21 cellular contexts compared by ENCODE assay signal in genomic region chr1:181056560-181056959, GRCh38.
"Had no signal": no experiment of that assay in that cellular context is flagged by ENCODE, and none has a peak within 500 bp of the region (broad histone marks: within the 10 kb centered on the region; RNA-seq: fewer than 3 reads in every experiment).

No MANE protein-coding gene starts in this region.

- DNase-seq: activated CD4-positive, alpha-beta T cell treated with anti-CD3 and anti-CD28 coated beads for 48 hours; activated CD4-positive, alpha-beta T cell treated with anti-CD3 and anti-CD28 coated beads, Interleukin-2, amount 50 U/mL, for 48 hours; activated CD4-positive, CD25-positive, alpha-beta regulatory T cell treated with anti-CD3 and anti-CD28 coated beads, Interleukin-2, amount 50 U/mL, for 72 hours; activated CD8-positive, alpha-beta memory T cell treated with anti-CD3 and anti-CD28 coated beads for 24 hours; activated effector memory CD4-positive, alpha-beta T cell treated with anti-CD3 and anti-CD28 coated beads, Interleukin-2, amount 50 U/mL, for 16 hours; activated naive CD4-positive, alpha-beta T cell treated with Interleukin-2 at 50 U/mL for 16 hours; activated naive CD8-positive, alpha-beta T cell treated with anti-CD3 and anti-CD28 coated beads, Interleukin-2, amount 50 U/mL, for 24 hours; activated T-cell treated with anti-CD3 and anti-CD28 coated beads, Interleukin-2, amount 50 U/mL, for 4 hours; amniotic stem cell; body of pancreas; KG1; NCI-H1048; NCI-H2107; NCI-H2171 treated with DMSO at 0.1 percent for 48 hours; NCI-H510A; SHP77; SW 1271 had no signal

- H3K27ac ChIP-seq: ascending aorta, body of pancreas, SJSA1 had no signal

- H3K4me1 ChIP-seq: body of pancreas, SJSA1 had no signal

- H3K27me3 Mint-ChIP-seq: activated naive CD8-positive, alpha-beta T cell treated with anti-CD3 and anti-CD28 coated beads, Interleukin-2, amount 50 U/mL, for 24 hours had no signal

- H3K27me3 ChIP-seq: ascending aorta, body of pancreas, SJSA1 had no signal

- H3K27ac Mint-ChIP-seq: activated naive CD8-positive, alpha-beta T cell treated with anti-CD3 and anti-CD28 coated beads, Interleukin-2, amount 50 U/mL, for 24 hours had no signal

- ATAC-seq: activated naive CD4-positive, alpha-beta T cell treated with anti-CD3 and anti-CD28 coated beads, Interleukin-2, amount 50 U/mL, for 72 hours; activated naive CD8-positive, alpha-beta T cell treated with anti-CD3 and anti-CD28 coated beads, Interleukin-2, amount 50 U/mL, for 24 hours; activated T-cell treated with anti-CD3 and anti-CD28 coated beads, Interleukin-2, amount 50 U/mL, for 4 hours; body of pancreas had no signal

- H3K4me3 Mint-ChIP-seq: activated naive CD8-positive, alpha-beta T cell treated with anti-CD3 and anti-CD28 coated beads, Interleukin-2, amount 50 U/mL, for 24 hours; activated T-cell treated with anti-CD3 and anti-CD28 coated beads, Interleukin-2, amount 50 U/mL, for 4 hours had no signal

- H3K9me3 ChIP-seq: ascending aorta, body of pancreas, SJSA1 had no signal

- H3K36me3 ChIP-seq: SJSA1 had no signal

- FAIRE-seq: bronchial epithelial cell had no signal

- H3K4me3 ChIP-seq: ascending aorta, body of pancreas, SJSA1 had no signal
